Comparison of ENCODE assay signal across 1 cellular context in the genomic region with DNA sequence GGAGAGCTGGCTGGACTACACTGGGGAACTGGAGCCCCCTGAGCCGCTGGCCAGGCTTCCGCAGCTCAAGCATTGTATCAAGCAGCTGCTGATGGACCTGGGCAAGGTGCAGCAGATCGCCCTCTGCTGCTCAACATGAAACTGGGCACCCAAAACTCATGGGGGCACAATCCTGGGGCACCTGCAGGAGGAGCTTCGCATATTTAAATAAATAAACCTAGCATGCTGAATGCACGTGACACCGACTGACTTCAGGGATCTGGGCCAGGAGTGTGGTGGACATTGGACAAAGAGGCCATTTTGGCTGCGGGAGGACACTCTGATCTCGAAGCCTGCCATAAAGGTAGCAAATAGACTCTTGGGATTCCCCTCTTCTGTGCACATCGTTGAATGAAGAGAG.
TF ChIP-seq lines count a peak whose summit lies in the region.

No MANE protein-coding gene starts in this region.

TF ChIP-seq in GM23338, 12 proteins besides CTCF, POLR2A, EP300 and RAD21 (continued from another document):
- TF ChIP-seq, protein P1, sequence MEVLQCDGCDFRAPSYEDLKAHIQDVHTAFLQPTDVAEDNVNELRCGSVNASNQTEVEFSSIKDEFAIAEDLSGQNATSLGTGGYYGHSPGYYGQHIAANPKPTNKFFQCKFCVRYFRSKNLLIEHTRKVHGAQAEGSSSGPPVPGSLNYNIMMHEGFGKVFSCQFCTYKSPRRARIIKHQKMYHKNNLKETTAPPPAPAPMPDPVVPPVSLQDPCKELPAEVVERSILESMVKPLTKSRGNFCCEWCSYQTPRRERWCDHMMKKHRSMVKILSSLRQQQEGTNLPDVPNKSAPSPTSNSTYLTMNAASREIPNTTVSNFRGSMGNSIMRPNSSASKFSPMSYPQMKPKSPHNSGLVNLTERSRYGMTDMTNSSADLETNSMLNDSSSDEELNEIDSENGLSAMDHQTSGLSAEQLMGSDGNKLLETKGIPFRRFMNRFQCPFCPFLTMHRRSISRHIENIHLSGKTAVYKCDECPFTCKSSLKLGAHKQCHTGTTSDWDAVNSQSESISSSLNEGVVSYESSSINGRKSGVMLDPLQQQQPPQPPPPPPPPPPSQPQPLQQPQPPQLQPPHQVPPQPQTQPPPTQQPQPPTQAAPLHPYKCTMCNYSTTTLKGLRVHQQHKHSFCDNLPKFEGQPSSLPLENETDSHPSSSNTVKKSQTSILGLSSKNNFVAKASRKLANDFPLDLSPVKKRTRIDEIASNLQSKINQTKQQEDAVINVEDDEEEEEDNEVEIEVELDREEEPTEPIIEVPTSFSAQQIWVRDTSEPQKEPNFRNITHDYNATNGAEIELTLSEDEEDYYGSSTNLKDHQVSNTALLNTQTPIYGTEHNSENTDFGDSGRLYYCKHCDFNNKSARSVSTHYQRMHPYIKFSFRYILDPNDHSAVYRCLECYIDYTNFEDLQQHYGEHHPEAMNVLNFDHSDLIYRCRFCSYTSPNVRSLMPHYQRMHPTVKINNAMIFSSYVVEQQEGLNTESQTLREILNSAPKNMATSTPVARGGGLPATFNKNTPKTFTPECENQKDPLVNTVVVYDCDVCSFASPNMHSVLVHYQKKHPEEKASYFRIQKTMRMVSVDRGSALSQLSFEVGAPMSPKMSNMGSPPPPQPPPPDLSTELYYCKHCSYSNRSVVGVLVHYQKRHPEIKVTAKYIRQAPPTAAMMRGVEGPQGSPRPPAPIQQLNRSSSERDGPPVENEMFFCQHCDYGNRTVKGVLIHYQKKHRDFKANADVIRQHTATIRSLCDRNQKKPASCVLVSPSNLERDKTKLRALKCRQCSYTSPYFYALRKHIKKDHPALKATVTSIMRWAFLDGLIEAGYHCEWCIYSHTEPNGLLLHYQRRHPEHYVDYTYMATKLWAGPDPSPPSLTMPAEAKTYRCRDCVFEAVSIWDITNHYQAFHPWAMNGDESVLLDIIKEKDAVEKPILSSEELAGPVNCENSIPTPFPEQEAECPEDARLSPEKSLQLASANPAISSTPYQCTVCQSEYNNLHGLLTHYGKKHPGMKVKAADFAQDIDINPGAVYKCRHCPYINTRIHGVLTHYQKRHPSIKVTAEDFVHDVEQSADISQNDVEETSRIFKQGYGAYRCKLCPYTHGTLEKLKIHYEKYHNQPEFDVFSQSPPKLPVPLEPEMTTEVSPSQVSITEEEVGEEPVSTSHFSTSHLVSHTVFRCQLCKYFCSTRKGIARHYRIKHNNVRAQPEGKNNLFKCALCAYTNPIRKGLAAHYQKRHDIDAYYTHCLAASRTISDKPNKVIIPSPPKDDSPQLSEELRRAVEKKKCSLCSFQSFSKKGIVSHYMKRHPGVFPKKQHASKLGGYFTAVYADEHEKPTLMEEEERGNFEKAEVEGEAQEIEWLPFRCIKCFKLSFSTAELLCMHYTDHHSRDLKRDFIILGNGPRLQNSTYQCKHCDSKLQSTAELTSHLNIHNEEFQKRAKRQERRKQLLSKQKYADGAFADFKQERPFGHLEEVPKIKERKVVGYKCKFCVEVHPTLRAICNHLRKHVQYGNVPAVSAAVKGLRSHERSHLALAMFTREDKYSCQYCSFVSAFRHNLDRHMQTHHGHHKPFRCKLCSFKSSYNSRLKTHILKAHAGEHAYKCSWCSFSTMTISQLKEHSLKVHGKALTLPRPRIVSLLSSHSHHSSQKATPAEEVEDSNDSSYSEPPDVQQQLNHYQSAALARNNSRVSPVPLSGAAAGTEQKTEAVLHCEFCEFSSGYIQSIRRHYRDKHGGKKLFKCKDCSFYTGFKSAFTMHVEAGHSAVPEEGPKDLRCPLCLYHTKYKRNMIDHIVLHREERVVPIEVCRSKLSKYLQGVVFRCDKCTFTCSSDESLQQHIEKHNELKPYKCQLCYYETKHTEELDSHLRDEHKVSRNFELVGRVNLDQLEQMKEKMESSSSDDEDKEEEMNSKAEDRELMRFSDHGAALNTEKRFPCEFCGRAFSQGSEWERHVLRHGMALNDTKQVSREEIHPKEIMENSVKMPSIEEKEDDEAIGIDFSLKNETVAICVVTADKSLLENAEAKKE (CRISPR knock-in tag; IDR thresholded peaks at IDR 0.05): no peak
- TF ChIP-seq, protein P2, sequence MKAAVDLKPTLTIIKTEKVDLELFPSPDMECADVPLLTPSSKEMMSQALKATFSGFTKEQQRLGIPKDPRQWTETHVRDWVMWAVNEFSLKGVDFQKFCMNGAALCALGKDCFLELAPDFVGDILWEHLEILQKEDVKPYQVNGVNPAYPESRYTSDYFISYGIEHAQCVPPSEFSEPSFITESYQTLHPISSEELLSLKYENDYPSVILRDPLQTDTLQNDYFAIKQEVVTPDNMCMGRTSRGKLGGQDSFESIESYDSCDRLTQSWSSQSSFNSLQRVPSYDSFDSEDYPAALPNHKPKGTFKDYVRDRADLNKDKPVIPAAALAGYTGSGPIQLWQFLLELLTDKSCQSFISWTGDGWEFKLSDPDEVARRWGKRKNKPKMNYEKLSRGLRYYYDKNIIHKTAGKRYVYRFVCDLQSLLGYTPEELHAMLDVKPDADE (IDR thresholded peaks at IDR 0.05): no peak
- no peak for TF ChIP-seq EZH2 (IDR thresholded peaks at IDR 0.05; ENCODE audit: low read depth, unreplicated experiment)
TF ChIP-seq in GM23338: peak in this region for 0.
